10 cellular contexts compared by ENCODE assay signal in genomic region chr4:81565137-81565870, GRCh38.
DNase-seq lines count a peak whose midpoint lies in the region; ATAC-seq and TF ChIP-seq lines count a peak whose summit lies in the region.
"Had no signal": no experiment of that assay in that cellular context is flagged by ENCODE, and none has a peak within 500 bp of the region (broad histone marks: within the 10 kb centered on the region; RNA-seq: fewer than 3 reads in every experiment).

No MANE protein-coding gene starts in this region.

- TF ChIP-seq CTCF in OCI-LY3 (IDR thresholded peaks at IDR 0.05; ENCODE audit: low read depth, low read length) (no peak), epithelial cell of esophagus (IDR thresholded peaks at IDR 0.05; ENCODE audit: insufficient read depth, low read depth, low read length, missing control alignments) (no peak), tibial artery (IDR thresholded peaks at IDR 0.05) (no peak)

- peak overlapping the region; percentile 47 for H3K4me3 ChIP-seq in OCI-LY3 (ENCODE audit: low read length)
- no peak overlapping the region for H3K4me3 ChIP-seq in epithelial cell of esophagus (ENCODE audit: low read length)
- H3K4me3 ChIP-seq in tibial artery: peak overlapping the region; percentile 16 to 34
- no peak overlapping the region for H3K4me3 ChIP-seq in CD8-positive, alpha-beta memory T cell (ENCODE audit: low read length)

- no peaks in the 10 kb centered on the region for H3K79me2 ChIP-seq in OCI-LY3 (ENCODE audit: low read length)

- H2AFZ ChIP-seq in OCI-LY3 (ENCODE audit: low read depth, low read length): peak overlapping the region; percentile 69; the same call in 1 of the 2 replicates

- H3K4me1 ChIP-seq in OCI-LY3 (ENCODE audit: low read length) (peaks cover 51% of the 10 kb centered on the region), tibial artery (peaks cover 0 to 20% (median 5%) of the 10 kb centered on the region in 4 donors)
- H3K4me1 ChIP-seq in CD8-positive, alpha-beta memory T cell (ENCODE audit: insufficient read depth, low read length): peaks cover 13% of the 10 kb centered on the region

- no peak for ATAC-seq in GM18873 (IDR thresholded peaks at IDR 0.05; ENCODE audit: low FRiP score, unreplicated experiment)

- H3K4me2 ChIP-seq in OCI-LY3 (ENCODE audit: low read length): peak overlapping the region; percentile 81

- H3K9me3 Mint-ChIP-seq in CD8-positive, alpha-beta memory T cell: no peaks in the 10 kb centered on the region

- H3K27me3 ChIP-seq in OCI-LY3 (ENCODE audit: low read depth, low read length): no peaks in the 10 kb centered on the region
- no peaks in the 10 kb centered on the region for H3K27me3 ChIP-seq in tibial artery
- no peaks in the 10 kb centered on the region for H3K27me3 ChIP-seq in CD8-positive, alpha-beta memory T cell (ENCODE audit: insufficient read depth, low read length, poor library complexity, severe bottlenecking)

- H3K27me3 Mint-ChIP-seq in CD8-positive, alpha-beta memory T cell: no peaks in the 10 kb centered on the region

- no peak overlapping the region for H3K4me3 Mint-ChIP-seq in CD8-positive, alpha-beta memory T cell

- peak; percentile 16 for DNase-seq in epithelial cell of esophagus (ENCODE audit: low read depth)
- peak; percentile 91 for DNase-seq in mesenteric fat pad (ENCODE audit: low spot score)
- peak; percentile 87 to 89 for DNase-seq in tibial artery
- DNase-seq in GF-D8 (lab: John Stamatoyannopoulos, UW): no peak
- no peak for DNase-seq in CD8-positive, alpha-beta memory T cell
- no peak for DNase-seq in AML-193 (lab: John Stamatoyannopoulos, UW)
- DNase-seq: activated naive CD4-positive, alpha-beta T cell treated with anti-CD3 and anti-CD28 coated beads, Interleukin-2, amount 50 U/mL, for 16 hours; NCI-H1694 treated with DMSO at 0.1 percent for 48 hours had no signal

- H4K20me1 ChIP-seq in OCI-LY3 (ENCODE audit: insufficient read depth, low read length): no peaks in the 10 kb centered on the region

- POLR2A ChIA-PET in CD8-positive, alpha-beta memory T cell (lab: Charles Lee): interaction anchor here (1.6 kb wide), 1 partner anchor 93 kb away, joined by 5 read pairs; the partner anchor contains the start of gene RASGEF1B

- CTCF ChIA-PET in CD8-positive, alpha-beta memory T cell (lab: Charles Lee): no interaction called here

- H3K36me3 ChIP-seq in OCI-LY3 (replicated peaks; ENCODE audit: low read depth, low read length): no peaks in the 10 kb centered on the region
- H3K36me3 ChIP-seq in tibial artery: no peaks in the 10 kb centered on the region
- H3K36me3 ChIP-seq in CD8-positive, alpha-beta memory T cell (ENCODE audit: insufficient read depth, low read length): no peaks in the 10 kb centered on the region

- peaks cover 7 to 14% (median 14%) of the 10 kb centered on the region in 3 donors for H3K4me1 Mint-ChIP-seq in CD8-positive, alpha-beta memory T cell

- no peaks in the 10 kb centered on the region for H3K36me3 Mint-ChIP-seq in CD8-positive, alpha-beta memory T cell

- peak overlapping the region; percentile 25; the same call in 1 of the 2 replicates for H3K27ac ChIP-seq in OCI-LY3 (ENCODE audit: low read length)
- peak overlapping the region; percentile 59 to 65 for H3K27ac ChIP-seq in tibial artery
- H3K27ac ChIP-seq in CD8-positive, alpha-beta memory T cell (ENCODE audit: low read depth, low read length): no peak overlapping the region

- H3K9me3 ChIP-seq in OCI-LY3 (ENCODE audit: insufficient read depth, low read length) (no peaks in the 10 kb centered on the region), tibial artery (no peaks in the 10 kb centered on the region)
- no peaks in the 10 kb centered on the region for H3K9me3 ChIP-seq in CD8-positive, alpha-beta memory T cell (ENCODE audit: low read length)

- peak overlapping the region; percentile 35 for H3K9ac ChIP-seq in OCI-LY3 (ENCODE audit: low read length)

- H3K27ac Mint-ChIP-seq in CD8-positive, alpha-beta memory T cell: no peak overlapping the region

- intact Hi-C loops in tibial artery (cut with DNase I; ENCODE audit: low total_unique reads): no loop called here

Comparison
In these comparisons a context has a peak if more than half of its experiments do, and no peak if none do; other contexts are left out.
1. H3K4me3 ChIP-seq: peak in OCI-LY3 (single experiment) and tibial artery (2 of 2); none in epithelial cell of esophagus (single experiment) and CD8-positive, alpha-beta memory T cell (single experiment).
2. DNase-seq: peak in epithelial cell of esophagus (single experiment), mesenteric fat pad (single experiment) and tibial artery (2 of 2); none in GF-D8 (single experiment), CD8-positive, alpha-beta memory T cell (0 of 5) and AML-193 (0 of 2).